In the genomic region with DNA sequence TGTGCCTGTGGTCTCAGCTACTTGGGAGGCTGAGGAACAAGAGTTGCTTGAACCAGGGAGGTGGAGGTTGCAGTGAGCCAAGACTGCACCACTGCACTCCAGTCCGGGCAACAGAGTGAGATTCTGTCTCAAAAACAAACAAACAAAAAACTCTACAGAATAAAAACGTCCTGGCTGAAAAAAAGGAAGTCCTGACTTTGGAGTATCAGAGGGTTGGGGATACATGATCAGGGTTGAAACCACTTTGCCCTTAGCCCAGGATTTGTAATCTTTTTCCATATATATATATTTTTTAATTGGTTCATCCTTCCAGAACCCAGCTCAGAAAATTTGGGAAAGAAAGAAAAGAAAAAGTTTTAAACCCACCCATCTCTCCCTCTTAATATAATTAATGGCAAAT, we compare ENCODE assay signal across 24 cellular contexts. TPM values are rescaled to one million over a fixed set of nuclear protein-coding genes. Genes with fewer than 3 reads are reported as not detected.
"Had no signal": no experiment of that assay in that cellular context is flagged by ENCODE, and none has a peak within 500 bp of the region (broad histone marks: within the 10 kb centered on the region; RNA-seq: fewer than 3 reads in every experiment).

No MANE protein-coding gene starts in this region.

- H3K4me2 ChIP-seq: KMS-11 had no signal

- ATAC-seq: HepG2 had no signal

- H3K4me3 ChIP-seq: SJSA1, SK-N-MC had no signal

- H3K9ac ChIP-seq: KMS-11 had no signal

- FAIRE-seq: HepG2, RCC 7860 had no signal

- H3K27me3 ChIP-seq: SJSA1 had no signal

- H3K27ac ChIP-seq: KMS-11, SJSA1, SK-N-MC had no signal

- DNase-seq: IMR-90, MM.1S, NCI-H1092 treated with DMSO at 0.1 percent for 48 hours, NCI-H1436, NCI-H187, NCI-H2029, NCI-H2081 treated with DMSO at 0.1 percent for 48 hours, NCI-H2171, NCI-H226, NCI-H446, NCI-H510A, NCI-H524 treated with DMSO at 0.1 percent for 48 hours, NCI-H69, NCI-H774, Right ventricle myocardium superior, RPMI8226, SIG-M5 had no signal

RNA-seq across cellular contexts. Expression of a gene that starts 49.3 kb away (rescaled TPM):
- total RNA-seq: HepG2, HT1080, IMR-90, M059J, Right ventricle myocardium superior, SJSA1 had no signal
- polyA plus RNA-seq: HepG2, IMR-90 had no signal
